ENCODE assay signal across 30 cellular contexts in genomic region chr1:70947864-70948263, GRCh38.
"Had no signal": no experiment of that assay in that cellular context is flagged by ENCODE, and none has a peak within 500 bp of the region (broad histone marks: within the 10 kb centered on the region; RNA-seq: fewer than 3 reads in every experiment).

No MANE protein-coding gene starts in this region.

- H3K4me1 Mint-ChIP-seq: activated CD4-positive, alpha-beta T cell treated with anti-CD3 and anti-CD28 coated beads, Interleukin-2, amount 10 ng/mL, durations not matched to agents 7 days and 5 days; activated naive CD4-positive, alpha-beta T cell treated with anti-CD3 and anti-CD28 coated beads, Interleukin-2, amount 50 U/mL, for 24 hours; activated naive CD8-positive, alpha-beta T cell treated with anti-CD3 and anti-CD28 coated beads, Interleukin-2, amount 10 ng/mL, durations not matched to agents 7 days and 5 days had no signal

- H3K27ac ChIP-seq: adrenal gland, body of pancreas, PC-9, RWPE1, WERI-Rb-1 had no signal

- H3K4me1 ChIP-seq: body of pancreas, breast epithelium had no signal

- H3K27ac Mint-ChIP-seq: activated CD4-positive, alpha-beta T cell treated with anti-CD3 and anti-CD28 coated beads, Interleukin-2, amount 10 ng/mL, durations not matched to agents 7 days and 5 days; activated CD8-positive, alpha-beta T cell treated with anti-CD3 and anti-CD28 coated beads, Interleukin-2, amount 10 ng/mL, durations not matched to agents 7 days and 5 days; activated naive CD4-positive, alpha-beta T cell treated with anti-CD3 and anti-CD28 coated beads, Interleukin-2, amount 50 U/mL, for 24 hours; activated naive CD8-positive, alpha-beta T cell treated with anti-CD3 and anti-CD28 coated beads, Interleukin-2, amount 10 ng/mL, durations not matched to agents 7 days and 5 days; activated T-cell treated with anti-CD3 and anti-CD28 coated beads, Interleukin-2, amount 50 U/mL, for 24 hours; activated T-helper 2 cell treated with anti-CD3 and anti-CD28 coated beads, Interferon-gamma antibody, Interleukin-2, Interleukin-4, amounts not matched to agents 10 μg/mL and 5 μg/mL and 100 μg/mL, durations not matched to agents 14 hours and 24 hours and 36 hours had no signal

- H3K36me3 Mint-ChIP-seq: activated naive CD4-positive, alpha-beta T cell treated with anti-CD3 and anti-CD28 coated beads, Interleukin-2, amount 50 U/mL, for 24 hours; activated naive CD8-positive, alpha-beta T cell treated with anti-CD3 and anti-CD28 coated beads, Interleukin-2, amount 10 ng/mL, durations not matched to agents 7 days and 5 days had no signal

- H3K4me3 Mint-ChIP-seq: activated CD4-positive, alpha-beta T cell treated with anti-CD3 and anti-CD28 coated beads, Interleukin-2, amount 10 ng/mL, durations not matched to agents 7 days and 5 days; activated CD8-positive, alpha-beta T cell treated with anti-CD3 and anti-CD28 coated beads, Interleukin-2, amount 10 ng/mL, durations not matched to agents 7 days and 5 days; activated naive CD4-positive, alpha-beta T cell treated with anti-CD3 and anti-CD28 coated beads, Interleukin-2, amount 50 U/mL, for 24 hours; activated naive CD8-positive, alpha-beta T cell treated with anti-CD3 and anti-CD28 coated beads, Interleukin-2, amount 10 ng/mL, durations not matched to agents 7 days and 5 days; activated T-cell treated with anti-CD3 and anti-CD28 coated beads, Interleukin-2, amount 50 U/mL, for 24 hours had no signal

- H2AFZ ChIP-seq: PC-9 had no signal

- H3K9me3 ChIP-seq: adrenal gland, body of pancreas, breast epithelium had no signal

- DNase-seq: activated CD4-positive, alpha-beta T cell treated with anti-CD3 and anti-CD28 coated beads, Interleukin-2, amount 10 ng/mL, durations not matched to agents 7 days and 5 days; activated CD4-positive, alpha-beta T cell treated with anti-CD3 and anti-CD28 coated beads, Interleukin-2, amount 50 U/mL, for 48 hours; activated CD8-positive, alpha-beta T cell treated with anti-CD3 and anti-CD28 coated beads, Interleukin-2, amount 10 ng/mL, durations not matched to agents 7 days and 5 days; activated gamma-delta T cell; activated naive CD4-positive, alpha-beta T cell treated with Interleukin-2 at 50 U/mL for 16 hours; activated naive CD8-positive, alpha-beta T cell treated with anti-CD3 and anti-CD28 coated beads, Interleukin-2, amount 10 ng/mL, durations not matched to agents 7 days and 5 days; activated T-cell treated with anti-CD3 and anti-CD28 coated beads, Interleukin-2, amount 50 U/mL, for 24 hours; body of pancreas; Karpas-422; KBM-7; NCI-H1105; NCI-H1417 treated with DMSO at 0.1 percent for 48 hours; NCI-H1694; NCI-H1930; NCI-H2081 treated with DMSO at 0.1 percent for 48 hours; NCI-H226; NCI-H446 treated with DMSO at 0.1 percent for 48 hours; NCI-H524; NCI-H69; NCI-H82; PC-9; SIG-M5; T1000; WERI-Rb-1 had no signal

- H3K36me3 ChIP-seq: adrenal gland, breast epithelium, WERI-Rb-1 had no signal

- H3K4me2 ChIP-seq: PC-9 had no signal

- H3K4me3 ChIP-seq: adrenal gland, body of pancreas, breast epithelium, PC-9 had no signal

- H3K9me3 Mint-ChIP-seq: activated CD4-positive, alpha-beta T cell treated with anti-CD3 and anti-CD28 coated beads, Interleukin-2, amount 10 ng/mL, durations not matched to agents 7 days and 5 days; activated naive CD4-positive, alpha-beta T cell treated with anti-CD3 and anti-CD28 coated beads, Interleukin-2, amount 50 U/mL, for 24 hours; activated naive CD8-positive, alpha-beta T cell treated with anti-CD3 and anti-CD28 coated beads, Interleukin-2, amount 10 ng/mL, durations not matched to agents 7 days and 5 days; activated T-cell treated with anti-CD3 and anti-CD28 coated beads, Interleukin-2, amount 50 U/mL, for 24 hours; activated T-helper 2 cell treated with anti-CD3 and anti-CD28 coated beads, Interferon-gamma antibody, Interleukin-2, Interleukin-4, amounts not matched to agents 10 μg/mL and 5 μg/mL and 100 μg/mL, durations not matched to agents 14 hours and 24 hours and 36 hours had no signal

- H3K27me3 ChIP-seq: adrenal gland, body of pancreas, breast epithelium had no signal

- ATAC-seq: activated CD8-positive, alpha-beta T cell treated with anti-CD3 and anti-CD28 coated beads, Interleukin-2, amount 10 ng/mL, durations not matched to agents 7 days and 5 days; body of pancreas; Right ventricle myocardium inferior had no signal

- H3K27me3 Mint-ChIP-seq: activated CD4-positive, alpha-beta T cell treated with anti-CD3 and anti-CD28 coated beads, Interleukin-2, amount 10 ng/mL, durations not matched to agents 7 days and 5 days had no signal
